ENCODE assay signal across 1 cellular context in the genomic region with DNA sequence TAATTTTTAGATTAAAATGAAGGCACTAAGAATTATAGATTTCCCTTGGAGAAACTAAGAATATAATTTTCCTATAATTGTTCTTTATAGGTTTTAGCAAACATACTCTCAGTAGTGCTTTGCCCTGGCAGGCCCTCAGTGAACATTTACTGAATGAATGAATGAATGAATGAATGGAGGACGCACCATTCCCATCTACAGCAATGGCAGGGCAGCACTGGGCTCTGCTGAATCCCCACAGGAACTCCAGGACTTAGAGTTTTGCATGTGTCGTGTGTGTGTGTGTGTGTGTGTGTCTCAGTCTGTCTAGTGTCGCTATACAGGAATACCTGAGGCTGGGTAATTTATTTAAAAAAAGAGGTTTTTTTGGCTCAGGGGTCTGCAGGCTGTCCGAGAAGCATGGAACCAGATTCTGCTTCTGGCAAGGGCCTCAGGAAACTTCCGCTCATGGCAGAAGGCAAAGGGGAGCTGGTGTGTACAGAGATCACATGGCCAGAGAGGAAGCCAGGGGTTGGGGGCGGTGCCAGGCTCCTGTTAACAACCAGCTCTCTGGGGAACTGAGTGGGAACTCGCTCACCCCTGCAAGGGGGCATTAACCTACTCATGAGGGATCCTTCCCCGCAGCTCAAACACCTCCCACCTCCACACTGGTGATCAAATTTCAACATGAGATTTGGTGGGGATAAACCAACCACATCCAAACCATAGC.
TF ChIP-seq lines count a peak whose summit lies in the region.

No MANE protein-coding gene starts in this region.

TF ChIP-seq in WTC11, 78 proteins besides CTCF, POLR2A, EP300 and RAD21:
- TF ChIP-seq TEAD1 (CRISPR knock-in tag; IDR thresholded peaks at IDR 0.05) (no peak), ZNF396 (CRISPR knock-in tag; IDR thresholded peaks at IDR 0.05; ENCODE audit: borderline replicate concordance) (no peak), ZNF671 (CRISPR knock-in tag; IDR thresholded peaks at IDR 0.05) (no peak), OVOL2 (CRISPR knock-in tag; IDR thresholded peaks at IDR 0.05; ENCODE audit: borderline replicate concordance) (no peak), JAZF1 (CRISPR knock-in tag; IDR thresholded peaks at IDR 0.05) (no peak), SP1 (CRISPR knock-in tag; conservative IDR thresholded peaks at IDR 0.05) (no peak), ZNF138 (CRISPR knock-in tag; conservative IDR thresholded peaks at IDR 0.05) (no peak), CREB1 (CRISPR knock-in tag; IDR thresholded peaks at IDR 0.05) (no peak), ZNF121 (CRISPR knock-in tag; IDR thresholded peaks at IDR 0.05) (no peak)
- TF ChIP-seq, protein P1, sequence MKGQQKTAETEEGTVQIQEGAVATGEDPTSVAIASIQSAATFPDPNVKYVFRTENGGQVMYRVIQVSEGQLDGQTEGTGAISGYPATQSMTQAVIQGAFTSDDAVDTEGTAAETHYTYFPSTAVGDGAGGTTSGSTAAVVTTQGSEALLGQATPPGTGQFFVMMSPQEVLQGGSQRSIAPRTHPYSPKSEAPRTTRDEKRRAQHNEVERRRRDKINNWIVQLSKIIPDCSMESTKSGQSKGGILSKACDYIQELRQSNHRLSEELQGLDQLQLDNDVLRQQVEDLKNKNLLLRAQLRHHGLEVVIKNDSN (CRISPR knock-in tag; IDR thresholded peaks at IDR 0.05), result no peak
